ENCODE assay signal across 9 cellular contexts in genomic region chr9:95822583-95823431, GRCh38. TPM values are rescaled to one million over a fixed set of nuclear protein-coding genes. Genes with fewer than 3 reads are reported as not detected.
DNase-seq lines count a peak whose midpoint lies in the region; ATAC-seq and TF ChIP-seq lines count a peak whose summit lies in the region.
"Had no signal": no experiment of that assay in that cellular context is flagged by ENCODE, and none has a peak within 500 bp of the region (broad histone marks: within the 10 kb centered on the region; RNA-seq: fewer than 3 reads in every experiment).

No MANE protein-coding gene starts in this region.

- H3K36me3 ChIP-seq in Caco-2 (ENCODE audit: control insufficient read depth, insufficient read depth, low read length) (no peaks in the 10 kb centered on the region), testis (ENCODE audit: low read depth, missing control alignments) (no peaks in the 10 kb centered on the region), prostate gland (no peaks in the 10 kb centered on the region)

- 82 to 84% methylated on average over 11 of the region's 11 CpGs for WGBS in testis, 2 donors
- WGBS in prostate gland: 73% methylated on average over 11 of the region's 11 CpGs

- TF ChIP-seq CTCF in Caco-2 (IDR thresholded peaks at IDR 0.05; ENCODE audit: insufficient read depth in 1 of 2, low read depth in 1 of 2, low read length in 1 of 2, severe bottlenecking in 1 of 2, unreplicated experiment in 1 of 2) (no peak), testis (IDR thresholded peaks at IDR 0.05) (no peak), prostate gland (IDR thresholded peaks at IDR 0.05) (no peak), Calu3 (IDR thresholded peaks at IDR 0.05; ENCODE audit: unreplicated experiment) (no peak)

- DNase-seq in Caco-2 (no peak), skeletal muscle cell (ENCODE audit: low read depth) (peak; percentile 84), testis (no peak), prostate gland (ENCODE audit: low spot score) (no peak), Calu3 (no peak)

- H3K4me3 Mint-ChIP-seq in Caco-2 (ENCODE audit: unreplicated experiment): no peak overlapping the region
- H3K4me3 Mint-ChIP-seq in activated T-helper 17 cell treated with anti-CD3 and anti-CD28 coated beads, Interleukin-2, amount 50 U/mL, for 72 hours: peak overlapping the region; percentile 9
- no peak overlapping the region for H3K4me3 Mint-ChIP-seq in Calu3 (ENCODE audit: low read depth, unreplicated experiment)

- ATAC-seq in GM19438 (IDR thresholded peaks at IDR 0.05; ENCODE audit: low read depth, unreplicated experiment) (peak; percentile 89), HG03378 (IDR thresholded peaks at IDR 0.05; ENCODE audit: unreplicated experiment) (peak; percentile 91)
- ATAC-seq in activated T-helper 17 cell treated with anti-CD3 and anti-CD28 coated beads, Interleukin-2, amount 50 U/mL, for 72 hours (replicated peaks): peak; percentile 97

- H3K9me3 ChIP-seq in Caco-2 (no peaks in the 10 kb centered on the region), testis (no peaks in the 10 kb centered on the region), prostate gland (no peaks in the 10 kb centered on the region)

- BruUV-seq in Caco-2 (replicated peaks; lab: Mats Ljungman, UMichigan): no TSS peak
- BruUV-seq in Calu3 (replicated peaks; lab: Mats Ljungman, UMichigan): no TSS peak

- H3K4me3 ChIP-seq in Caco-2 (ENCODE audit: low read depth, low read length) (no peak overlapping the region), skeletal muscle cell (ENCODE audit: low read depth, low read length) (no peak overlapping the region), testis (no peak overlapping the region), prostate gland (no peak overlapping the region)
- H3K4me3 ChIP-seq: lung had no signal

- CTCF ChIA-PET in Caco-2 (lab: Charles Lee): no interaction called here
- CTCF ChIA-PET in Calu3 (lab: Charles Lee): no interaction called here

- no peaks in the 10 kb centered on the region for H3K27me3 ChIP-seq in Caco-2 (replicated peaks; ENCODE audit: control insufficient read depth, insufficient read depth, low read length)
- no peaks in the 10 kb centered on the region for H3K27me3 ChIP-seq in testis
- no peaks in the 10 kb centered on the region for H3K27me3 ChIP-seq in prostate gland (replicated peaks; ENCODE audit: insufficient read depth)

- H3K4me1 Mint-ChIP-seq in Caco-2 (ENCODE audit: low read depth, unreplicated experiment) (peaks cover 7% of the 10 kb centered on the region), Calu3 (ENCODE audit: low read depth, unreplicated experiment) (no peaks in the 10 kb centered on the region)
- peaks cover 5% of the 10 kb centered on the region for H3K4me1 Mint-ChIP-seq in activated T-helper 17 cell treated with anti-CD3 and anti-CD28 coated beads, Interleukin-2, amount 50 U/mL, for 72 hours

- intact Hi-C loops in Caco-2 (cut with micrococcal nuclease; ENCODE audit: unreplicated experiment) (no loop called here), testis (cut with DNase I; ENCODE audit: low total_unique reads) (no loop called here), prostate gland (cut with DNase I) (no loop called here), Calu3 (cut with micrococcal nuclease; ENCODE audit: unreplicated experiment) (no loop called here)

- POLR2A ChIA-PET in Caco-2 (lab: Charles Lee): no interaction called here

- H3K27ac ChIP-seq in testis: no peak overlapping the region
- H3K27ac ChIP-seq in prostate gland: no peak overlapping the region

- H3K9me3 Mint-ChIP-seq in Caco-2 (ENCODE audit: unreplicated experiment): peaks cover 9% of the 10 kb centered on the region
- H3K9me3 Mint-ChIP-seq in activated T-helper 17 cell treated with anti-CD3 and anti-CD28 coated beads, Interleukin-2, amount 50 U/mL, for 72 hours: peaks cover 3% of the 10 kb centered on the region
- H3K9me3 Mint-ChIP-seq in Calu3 (ENCODE audit: low read depth, unreplicated experiment): no peaks in the 10 kb centered on the region

- H3K4me1 ChIP-seq in Caco-2 (no peaks in the 10 kb centered on the region), testis (no peaks in the 10 kb centered on the region), prostate gland (replicated peaks) (no peaks in the 10 kb centered on the region)

- H3K36me3 Mint-ChIP-seq in Caco-2 (ENCODE audit: insufficient read depth, unreplicated experiment) (no peaks in the 10 kb centered on the region), Calu3 (ENCODE audit: insufficient read depth, unreplicated experiment) (no peaks in the 10 kb centered on the region)
- no peaks in the 10 kb centered on the region for H3K36me3 Mint-ChIP-seq in activated T-helper 17 cell treated with anti-CD3 and anti-CD28 coated beads, Interleukin-2, amount 50 U/mL, for 72 hours (ENCODE audit: low read depth)

- no peak for TF ChIP-seq POLR2A in testis (IDR thresholded peaks at IDR 0.05)
- no peak for TF ChIP-seq POLR2A in prostate gland (IDR thresholded peaks at IDR 0.05)

- H3K27me3 Mint-ChIP-seq in Caco-2 (ENCODE audit: insufficient read depth, unreplicated experiment): no peaks in the 10 kb centered on the region
- H3K27me3 Mint-ChIP-seq in activated T-helper 17 cell treated with anti-CD3 and anti-CD28 coated beads, Interleukin-2, amount 50 U/mL, for 72 hours: no peaks in the 10 kb centered on the region
- peaks cover 26% of the 10 kb centered on the region for H3K27me3 Mint-ChIP-seq in Calu3 (ENCODE audit: unreplicated experiment)

- H3K27ac Mint-ChIP-seq in Caco-2 (ENCODE audit: unreplicated experiment) (peak overlapping the region; percentile 5), Calu3 (ENCODE audit: unreplicated experiment) (no peak overlapping the region)
- peak overlapping the region; percentile 63 for H3K27ac Mint-ChIP-seq in activated T-helper 17 cell treated with anti-CD3 and anti-CD28 coated beads, Interleukin-2, amount 50 U/mL, for 72 hours

RNA-seq across cellular contexts. Expression of gene ERCC6L2, which starts 52.7 kb away (rescaled TPM):
- 45.4 and 46.1 TPM in 2 replicates for total RNA-seq in Caco-2 (2022)
- 10 to 100 TPM; 24.5 to 35.7 TPM for total RNA-seq in activated T-helper 17 cell treated with anti-CD3 and anti-CD28 coated beads, Interleukin-2, amount 50 U/mL, for 72 hours
- 100 to 1,000 TPM in 1 of 2 donors, 10 to 100 TPM in 1; 83.9 to 100 TPM for total RNA-seq in testis
- polyA plus RNA-seq in testis (ENCODE audit: insufficient read depth, low read depth, low replicate concordance): 14.8 TPM
- total RNA-seq in prostate gland: 10 to 100 TPM; 57.7 to 73.4 TPM
- total RNA-seq in Calu3 (2022): 18.1 and 20.3 TPM in 2 replicates
